In genomic region chr2:47269316-47270232, GRCh38 we compare ENCODE assay signal across 9 cellular contexts.
DNase-seq lines count a peak whose midpoint lies in the region; ATAC-seq lines count a peak whose summit lies in the region.
"Had no signal": no experiment of that assay in that cellular context is flagged by ENCODE, and none has a peak within 500 bp of the region (broad histone marks: within the 10 kb centered on the region; RNA-seq: fewer than 3 reads in every experiment).

No MANE protein-coding gene starts in this region.

- H3K27ac Mint-ChIP-seq in effector memory CD8-positive, alpha-beta T cell = no peak overlapping the region

- no peak overlapping the region for H3K4me3 Mint-ChIP-seq in effector memory CD8-positive, alpha-beta T cell
- H3K4me3 Mint-ChIP-seq: central memory CD8-positive, alpha-beta T cell had no signal

- H3K4me1 ChIP-seq in rectal smooth muscle tissue (ENCODE audit: control insufficient read depth, insufficient read depth, low read length) = peaks cover 7% of the 10 kb centered on the region

- peaks cover 3 to 4% of the 10 kb centered on the region in 2 donors for H3K4me1 Mint-ChIP-seq in effector memory CD8-positive, alpha-beta T cell (ENCODE audit: low read depth in 2 of 2)

- H3K9ac ChIP-seq in rectal smooth muscle tissue (ENCODE audit: low read length) = no peak overlapping the region

- H3K4me3 ChIP-seq in rectal smooth muscle tissue (ENCODE audit: low read length) = no peak overlapping the region

- no peaks in the 10 kb centered on the region for H3K9me3 Mint-ChIP-seq in effector memory CD8-positive, alpha-beta T cell
- H3K9me3 Mint-ChIP-seq: central memory CD8-positive, alpha-beta T cell had no signal

- no peaks in the 10 kb centered on the region for H3K36me3 ChIP-seq in rectal smooth muscle tissue (ENCODE audit: control insufficient read depth, insufficient read depth, low read length)

- no peak for ATAC-seq in effector memory CD8-positive, alpha-beta T cell (replicated peaks)
- ATAC-seq in HG03025 (IDR thresholded peaks at IDR 0.05; ENCODE audit: low FRiP score, unreplicated experiment) = no peak

- peak overlapping the region; percentile 42 for H3K27ac ChIP-seq in rectal smooth muscle tissue (ENCODE audit: low read depth, low read length)

- DNase-seq in EH (ENCODE audit: low read depth) = peak; percentile 99
- peak; percentile 93 to 99 for DNase-seq in SW 1271 (lab: John Stamatoyannopoulos, UW)
- DNase-seq in foreskin melanocyte = peak; percentile 60
- DNase-seq in stimulated activated naive CD4-positive, alpha-beta T cell treated with Interleukin-2 at 50 U/mL for 16 hours (lab: John Stamatoyannopoulos, UW) = no peak
- DNase-seq in effector memory CD8-positive, alpha-beta T cell = no peak
- DNase-seq in UCSD-AML1 (lab: John Stamatoyannopoulos, UW; ENCODE audit: unreplicated experiment) = no peak

- no peaks in the 10 kb centered on the region for H3K36me3 Mint-ChIP-seq in effector memory CD8-positive, alpha-beta T cell (ENCODE audit: insufficient read depth)

- H3K27me3 ChIP-seq in rectal smooth muscle tissue (ENCODE audit: control insufficient read depth, insufficient read depth, low read length) = no peaks in the 10 kb centered on the region

- H3K27me3 Mint-ChIP-seq in effector memory CD8-positive, alpha-beta T cell = no peaks in the 10 kb centered on the region
- H3K27me3 Mint-ChIP-seq: central memory CD8-positive, alpha-beta T cell had no signal

Comparison
In these comparisons a context has a peak if more than half of its experiments do, and no peak if none do; other contexts are left out.
1. DNase-seq: peak in EH (single experiment), SW 1271 (2 of 2) and foreskin melanocyte (single experiment); none in stimulated activated naive CD4-positive, alpha-beta T cell treated with Interleukin-2 at 50 U/mL for 16 hours (single experiment), effector memory CD8-positive, alpha-beta T cell (0 of 3) and UCSD-AML1 (single experiment).